1 cellular context compared by ENCODE assay signal in the genomic region with DNA sequence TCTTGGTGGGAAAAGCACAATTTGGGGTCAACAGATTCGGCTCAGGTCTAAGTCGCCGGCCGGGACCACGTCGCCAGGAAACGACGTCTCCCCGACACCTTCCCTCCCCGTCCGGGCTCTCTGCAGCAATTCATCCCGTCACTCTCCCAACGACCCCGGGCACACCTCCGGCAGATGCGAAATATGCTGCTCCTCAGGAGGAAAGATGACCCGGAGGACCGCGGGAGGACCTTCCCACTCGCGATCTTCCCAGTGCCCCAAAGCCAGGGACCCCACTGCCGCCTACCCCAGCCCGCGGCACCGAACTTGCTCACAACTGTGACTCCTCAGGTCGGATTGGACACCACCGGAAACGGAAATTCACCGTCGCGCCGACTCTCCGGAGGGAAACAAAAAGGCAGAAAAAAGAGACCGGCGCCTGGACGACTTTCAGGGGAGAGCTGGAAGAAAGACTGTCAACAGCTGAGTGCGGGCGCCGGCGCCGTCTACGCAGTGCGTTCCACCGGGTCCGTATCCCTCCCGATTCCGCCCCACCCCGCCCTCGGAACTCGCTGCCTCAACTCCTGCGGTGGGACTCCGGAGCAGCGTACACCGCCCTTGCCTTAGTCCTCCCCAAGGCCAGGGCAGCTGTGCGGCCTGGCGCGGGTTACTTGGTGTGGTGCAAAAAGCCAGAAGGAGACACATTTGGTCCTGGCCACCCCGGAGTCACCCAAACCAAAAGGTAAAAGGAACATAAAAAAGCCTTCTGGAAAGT.
TF ChIP-seq lines count a peak whose summit lies in the region.

No MANE protein-coding gene starts in this region.

TF ChIP-seq in K562, 482 proteins besides CTCF, POLR2A, EP300 and RAD21 (continued from another document and continues in another):
- TF ChIP-seq, protein P1, sequence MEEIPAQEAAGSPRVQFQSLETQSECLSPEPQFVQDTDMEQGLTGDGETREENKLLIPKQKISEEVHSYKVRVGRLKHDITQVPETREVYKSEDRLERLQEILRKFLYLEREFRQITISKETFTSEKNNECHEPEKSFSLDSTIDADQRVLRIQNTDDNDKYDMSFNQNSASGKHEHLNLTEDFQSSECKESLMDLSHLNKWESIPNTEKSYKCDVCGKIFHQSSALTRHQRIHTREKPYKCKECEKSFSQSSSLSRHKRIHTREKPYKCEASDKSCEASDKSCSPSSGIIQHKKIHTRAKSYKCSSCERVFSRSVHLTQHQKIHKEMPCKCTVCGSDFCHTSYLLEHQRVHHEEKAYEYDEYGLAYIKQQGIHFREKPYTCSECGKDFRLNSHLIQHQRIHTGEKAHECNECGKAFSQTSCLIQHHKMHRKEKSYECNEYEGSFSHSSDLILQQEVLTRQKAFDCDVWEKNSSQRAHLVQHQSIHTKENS (CRISPR knock-in tag; IDR thresholded peaks at IDR 0.05) = no peak
- TF ChIP-seq, protein P2, sequence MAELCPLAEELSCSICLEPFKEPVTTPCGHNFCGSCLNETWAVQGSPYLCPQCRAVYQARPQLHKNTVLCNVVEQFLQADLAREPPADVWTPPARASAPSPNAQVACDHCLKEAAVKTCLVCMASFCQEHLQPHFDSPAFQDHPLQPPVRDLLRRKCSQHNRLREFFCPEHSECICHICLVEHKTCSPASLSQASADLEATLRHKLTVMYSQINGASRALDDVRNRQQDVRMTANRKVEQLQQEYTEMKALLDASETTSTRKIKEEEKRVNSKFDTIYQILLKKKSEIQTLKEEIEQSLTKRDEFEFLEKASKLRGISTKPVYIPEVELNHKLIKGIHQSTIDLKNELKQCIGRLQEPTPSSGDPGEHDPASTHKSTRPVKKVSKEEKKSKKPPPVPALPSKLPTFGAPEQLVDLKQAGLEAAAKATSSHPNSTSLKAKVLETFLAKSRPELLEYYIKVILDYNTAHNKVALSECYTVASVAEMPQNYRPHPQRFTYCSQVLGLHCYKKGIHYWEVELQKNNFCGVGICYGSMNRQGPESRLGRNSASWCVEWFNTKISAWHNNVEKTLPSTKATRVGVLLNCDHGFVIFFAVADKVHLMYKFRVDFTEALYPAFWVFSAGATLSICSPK (IDR thresholded peaks at IDR 0.05; ENCODE audit: borderline replicate concordance) = no peak
- TF ChIP-seq NFE2 (IDR thresholded peaks at IDR 0.05; ENCODE audit: low read depth) = peak; percentile 47; the same call in 1 of the 2 replicates
- TF ChIP-seq, protein P3, sequence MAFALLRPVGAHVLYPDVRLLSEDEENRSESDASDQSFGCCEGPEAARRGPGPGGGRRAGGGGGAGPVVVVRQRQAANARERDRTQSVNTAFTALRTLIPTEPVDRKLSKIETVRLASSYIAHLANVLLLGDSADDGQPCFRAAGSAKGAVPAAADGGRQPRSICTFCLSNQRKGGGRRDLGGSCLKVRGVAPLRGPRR (CRISPR knock-in tag; IDR thresholded peaks at IDR 0.05) = no peak
- TF ChIP-seq GTF2E2 (tag; IDR thresholded peaks at IDR 0.05) = peak; percentile 99
- TF ChIP-seq SMAD2 (IDR thresholded peaks at IDR 0.05; ENCODE audit: low read depth, low read length) = no peak
- TF ChIP-seq MTA2 (IDR thresholded peaks at IDR 0.05; ENCODE audit: low read depth) = no peak
- TF ChIP-seq, protein P4, sequence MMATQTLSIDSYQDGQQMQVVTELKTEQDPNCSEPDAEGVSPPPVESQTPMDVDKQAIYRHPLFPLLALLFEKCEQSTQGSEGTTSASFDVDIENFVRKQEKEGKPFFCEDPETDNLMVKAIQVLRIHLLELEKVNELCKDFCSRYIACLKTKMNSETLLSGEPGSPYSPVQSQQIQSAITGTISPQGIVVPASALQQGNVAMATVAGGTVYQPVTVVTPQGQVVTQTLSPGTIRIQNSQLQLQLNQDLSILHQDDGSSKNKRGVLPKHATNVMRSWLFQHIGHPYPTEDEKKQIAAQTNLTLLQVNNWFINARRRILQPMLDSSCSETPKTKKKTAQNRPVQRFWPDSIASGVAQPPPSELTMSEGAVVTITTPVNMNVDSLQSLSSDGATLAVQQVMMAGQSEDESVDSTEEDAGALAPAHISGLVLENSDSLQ (IDR thresholded peaks at IDR 0.05) = peak; percentile 90
- no peak for TF ChIP-seq RBM17 (IDR thresholded peaks at IDR 0.05; ENCODE audit: borderline replicate concordance, low read depth, low read length)
- no peak; the same call in 1 of the 2 replicates for TF ChIP-seq KHSRP (IDR thresholded peaks at IDR 0.05)
- peak; percentile 97 for TF ChIP-seq POLR2AphosphoS5 (IDR thresholded peaks at IDR 0.05; ENCODE audit: control insufficient read depth, insufficient read depth, low read depth, low read length)
- no peak for TF ChIP-seq ZNF644 (tag; IDR thresholded peaks at IDR 0.05; ENCODE audit: low read depth)
- peak; percentile 54 for TF ChIP-seq ZNF316 (IDR thresholded peaks at IDR 0.05)
- TF ChIP-seq, protein P5, sequence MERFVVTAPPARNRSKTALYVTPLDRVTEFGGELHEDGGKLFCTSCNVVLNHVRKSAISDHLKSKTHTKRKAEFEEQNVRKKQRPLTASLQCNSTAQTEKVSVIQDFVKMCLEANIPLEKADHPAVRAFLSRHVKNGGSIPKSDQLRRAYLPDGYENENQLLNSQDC (CRISPR knock-in tag; IDR thresholded peaks at IDR 0.05) = no peak
- TF ChIP-seq TFAM (CRISPR knock-in tag; conservative IDR thresholded peaks at IDR 0.05) = no peak
- TF ChIP-seq ZNF668 (CRISPR knock-in tag; IDR thresholded peaks at IDR 0.05) = no peak
- TF ChIP-seq, protein P6, sequence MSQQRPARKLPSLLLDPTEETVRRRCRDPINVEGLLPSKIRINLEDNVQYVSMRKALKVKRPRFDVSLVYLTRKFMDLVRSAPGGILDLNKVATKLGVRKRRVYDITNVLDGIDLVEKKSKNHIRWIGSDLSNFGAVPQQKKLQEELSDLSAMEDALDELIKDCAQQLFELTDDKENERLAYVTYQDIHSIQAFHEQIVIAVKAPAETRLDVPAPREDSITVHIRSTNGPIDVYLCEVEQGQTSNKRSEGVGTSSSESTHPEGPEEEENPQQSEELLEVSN (IDR thresholded peaks at IDR 0.05; ENCODE audit: borderline replicate concordance in 1 of 2, extremely low read depth in 1 of 2, insufficient read depth in 1 of 2, insufficient read length in 1 of 2, low read depth in 1 of 2, low read length in 1 of 2, poor library complexity in 1 of 2, severe bottlenecking in 1 of 2) = no peak
- TF ChIP-seq ZNF445 (CRISPR knock-in tag; IDR thresholded peaks at IDR 0.05; ENCODE audit: low read depth) = no peak
- TF ChIP-seq, protein P7, sequence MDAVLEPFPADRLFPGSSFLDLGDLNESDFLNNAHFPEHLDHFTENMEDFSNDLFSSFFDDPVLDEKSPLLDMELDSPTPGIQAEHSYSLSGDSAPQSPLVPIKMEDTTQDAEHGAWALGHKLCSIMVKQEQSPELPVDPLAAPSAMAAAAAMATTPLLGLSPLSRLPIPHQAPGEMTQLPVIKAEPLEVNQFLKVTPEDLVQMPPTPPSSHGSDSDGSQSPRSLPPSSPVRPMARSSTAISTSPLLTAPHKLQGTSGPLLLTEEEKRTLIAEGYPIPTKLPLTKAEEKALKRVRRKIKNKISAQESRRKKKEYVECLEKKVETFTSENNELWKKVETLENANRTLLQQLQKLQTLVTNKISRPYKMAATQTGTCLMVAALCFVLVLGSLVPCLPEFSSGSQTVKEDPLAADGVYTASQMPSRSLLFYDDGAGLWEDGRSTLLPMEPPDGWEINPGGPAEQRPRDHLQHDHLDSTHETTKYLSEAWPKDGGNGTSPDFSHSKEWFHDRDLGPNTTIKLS (IDR thresholded peaks at IDR 0.05; ENCODE audit: borderline replicate concordance, low read depth) = peak; percentile 83
- no peak for TF ChIP-seq MAFG (tag; conservative IDR thresholded peaks at IDR 0.05)
- peak; percentile 66; the same call in 1 of the 2 replicates for TF ChIP-seq ZNF384 (IDR thresholded peaks at IDR 0.05; ENCODE audit: low read depth, low read length)
- TF ChIP-seq, protein P8, sequence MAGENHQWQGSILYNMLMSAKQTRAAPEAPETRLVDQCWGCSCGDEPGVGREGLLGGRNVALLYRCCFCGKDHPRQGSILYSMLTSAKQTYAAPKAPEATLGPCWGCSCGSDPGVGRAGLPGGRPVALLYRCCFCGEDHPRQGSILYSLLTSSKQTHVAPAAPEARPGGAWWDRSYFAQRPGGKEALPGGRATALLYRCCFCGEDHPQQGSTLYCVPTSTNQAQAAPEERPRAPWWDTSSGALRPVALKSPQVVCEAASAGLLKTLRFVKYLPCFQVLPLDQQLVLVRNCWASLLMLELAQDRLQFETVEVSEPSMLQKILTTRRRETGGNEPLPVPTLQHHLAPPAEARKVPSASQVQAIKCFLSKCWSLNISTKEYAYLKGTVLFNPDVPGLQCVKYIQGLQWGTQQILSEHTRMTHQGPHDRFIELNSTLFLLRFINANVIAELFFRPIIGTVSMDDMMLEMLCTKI (IDR thresholded peaks at IDR 0.05; ENCODE audit: partially characterized antibody) = no peak
- TF ChIP-seq, protein P9, sequence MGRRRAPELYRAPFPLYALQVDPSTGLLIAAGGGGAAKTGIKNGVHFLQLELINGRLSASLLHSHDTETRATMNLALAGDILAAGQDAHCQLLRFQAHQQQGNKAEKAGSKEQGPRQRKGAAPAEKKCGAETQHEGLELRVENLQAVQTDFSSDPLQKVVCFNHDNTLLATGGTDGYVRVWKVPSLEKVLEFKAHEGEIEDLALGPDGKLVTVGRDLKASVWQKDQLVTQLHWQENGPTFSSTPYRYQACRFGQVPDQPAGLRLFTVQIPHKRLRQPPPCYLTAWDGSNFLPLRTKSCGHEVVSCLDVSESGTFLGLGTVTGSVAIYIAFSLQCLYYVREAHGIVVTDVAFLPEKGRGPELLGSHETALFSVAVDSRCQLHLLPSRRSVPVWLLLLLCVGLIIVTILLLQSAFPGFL (CRISPR knock-in tag; IDR thresholded peaks at IDR 0.05) = peak; percentile 98
- no peak for TF ChIP-seq STAG1 (CRISPR knock-in tag; IDR thresholded peaks at IDR 0.05; ENCODE audit: borderline replicate concordance)
- no peak for TF ChIP-seq MYBL2 (IDR thresholded peaks at IDR 0.05; ENCODE audit: low read depth)
- no peak for TF ChIP-seq MYBL2 (CRISPR knock-in tag; IDR thresholded peaks at IDR 0.05; ENCODE audit: borderline replicate concordance)
- peak; percentile 80; the same call in 1 of the 2 replicates for TF ChIP-seq ZBTB1 (CRISPR knock-in tag; IDR thresholded peaks at IDR 0.05; ENCODE audit: borderline replicate concordance, low read depth)
- TF ChIP-seq, protein P10, sequence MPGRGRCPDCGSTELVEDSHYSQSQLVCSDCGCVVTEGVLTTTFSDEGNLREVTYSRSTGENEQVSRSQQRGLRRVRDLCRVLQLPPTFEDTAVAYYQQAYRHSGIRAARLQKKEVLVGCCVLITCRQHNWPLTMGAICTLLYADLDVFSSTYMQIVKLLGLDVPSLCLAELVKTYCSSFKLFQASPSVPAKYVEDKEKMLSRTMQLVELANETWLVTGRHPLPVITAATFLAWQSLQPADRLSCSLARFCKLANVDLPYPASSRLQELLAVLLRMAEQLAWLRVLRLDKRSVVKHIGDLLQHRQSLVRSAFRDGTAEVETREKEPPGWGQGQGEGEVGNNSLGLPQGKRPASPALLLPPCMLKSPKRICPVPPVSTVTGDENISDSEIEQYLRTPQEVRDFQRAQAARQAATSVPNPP (IDR thresholded peaks at IDR 0.05; ENCODE audit: borderline replicate concordance, insufficient read depth, insufficient read length) = no peak
- TF ChIP-seq, protein P11, sequence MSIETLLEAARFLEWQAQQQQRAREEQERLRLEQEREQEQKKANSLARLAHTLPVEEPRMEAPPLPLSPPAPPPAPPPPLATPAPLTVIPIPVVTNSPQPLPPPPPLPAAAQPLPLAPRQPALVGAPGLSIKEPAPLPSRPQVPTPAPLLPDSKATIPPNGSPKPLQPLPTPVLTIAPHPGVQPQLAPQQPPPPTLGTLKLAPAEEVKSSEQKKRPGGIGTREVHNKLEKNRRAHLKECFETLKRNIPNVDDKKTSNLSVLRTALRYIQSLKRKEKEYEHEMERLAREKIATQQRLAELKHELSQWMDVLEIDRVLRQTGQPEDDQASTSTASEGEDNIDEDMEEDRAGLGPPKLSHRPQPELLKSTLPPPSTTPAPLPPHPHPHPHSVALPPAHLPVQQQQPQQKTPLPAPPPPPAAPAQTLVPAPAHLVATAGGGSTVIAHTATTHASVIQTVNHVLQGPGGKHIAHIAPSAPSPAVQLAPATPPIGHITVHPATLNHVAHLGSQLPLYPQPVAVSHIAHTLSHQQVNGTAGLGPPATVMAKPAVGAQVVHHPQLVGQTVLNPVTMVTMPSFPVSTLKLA (conservative IDR thresholded peaks at IDR 0.05) = peak; percentile 84 to 93
- TF ChIP-seq, protein P12, sequence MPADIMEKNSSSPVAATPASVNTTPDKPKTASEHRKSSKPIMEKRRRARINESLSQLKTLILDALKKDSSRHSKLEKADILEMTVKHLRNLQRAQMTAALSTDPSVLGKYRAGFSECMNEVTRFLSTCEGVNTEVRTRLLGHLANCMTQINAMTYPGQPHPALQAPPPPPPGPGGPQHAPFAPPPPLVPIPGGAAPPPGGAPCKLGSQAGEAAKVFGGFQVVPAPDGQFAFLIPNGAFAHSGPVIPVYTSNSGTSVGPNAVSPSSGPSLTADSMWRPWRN (IDR thresholded peaks at IDR 0.05; ENCODE audit: low read depth) = no peak
- TF ChIP-seq EP400 (IDR thresholded peaks at IDR 0.05) = peak; percentile 96
- TF ChIP-seq FOSL1 (tag; conservative IDR thresholded peaks at IDR 0.05) = peak; percentile 69
- TF ChIP-seq ZNF239 (CRISPR knock-in tag; IDR thresholded peaks at IDR 0.05) = no peak
- TF ChIP-seq ETV1 (tag; conservative IDR thresholded peaks at IDR 0.05; ENCODE audit: low read depth) = peak; percentile 74
- TF ChIP-seq TCF7L2 (IDR thresholded peaks at IDR 0.05; ENCODE audit: low read depth, low read length) = no peak
- TF ChIP-seq JUNB (CRISPR knock-in tag; conservative IDR thresholded peaks at IDR 0.05) = no peak
- peak; percentile 95 for TF ChIP-seq MTA1 (IDR thresholded peaks at IDR 0.05; ENCODE audit: borderline replicate concordance)
- TF ChIP-seq, protein P13, sequence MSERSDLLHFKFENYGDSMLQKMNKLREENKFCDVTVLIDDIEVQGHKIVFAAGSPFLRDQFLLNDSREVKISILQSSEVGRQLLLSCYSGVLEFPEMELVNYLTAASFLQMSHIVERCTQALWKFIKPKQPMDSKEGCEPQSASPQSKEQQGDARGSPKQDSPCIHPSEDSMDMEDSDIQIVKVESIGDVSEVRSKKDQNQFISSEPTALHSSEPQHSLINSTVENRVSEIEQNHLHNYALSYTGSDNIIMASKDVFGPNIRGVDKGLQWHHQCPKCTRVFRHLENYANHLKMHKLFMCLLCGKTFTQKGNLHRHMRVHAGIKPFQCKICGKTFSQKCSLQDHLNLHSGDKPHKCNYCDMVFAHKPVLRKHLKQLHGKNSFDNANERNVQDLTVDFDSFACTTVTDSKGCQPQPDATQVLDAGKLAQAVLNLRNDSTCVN (CRISPR knock-in tag; IDR thresholded peaks at IDR 0.05) = no peak
- TF ChIP-seq GTF2A2 (tag; IDR thresholded peaks at IDR 0.05) = peak; percentile 79
- peak; percentile 85 for TF ChIP-seq HCFC1 (IDR thresholded peaks at IDR 0.05; ENCODE audit: low read depth, low read length)
- no peak for TF ChIP-seq SMARCA4 (IDR thresholded peaks at IDR 0.05)
- peak; percentile 46 for TF ChIP-seq LEF1 (IDR thresholded peaks at IDR 0.05)
- TF ChIP-seq ZBTB8A (IDR thresholded peaks at IDR 0.05; ENCODE audit: partially characterized antibody) = no peak
- TF ChIP-seq TAF9B (IDR thresholded peaks at IDR 0.05; ENCODE audit: partially characterized antibody) = peak; percentile 98
- TF ChIP-seq ZNF212 (CRISPR knock-in tag; IDR thresholded peaks at IDR 0.05) = no peak
- no peak for TF ChIP-seq ZNF184 (CRISPR knock-in tag; IDR thresholded peaks at IDR 0.05)
- TF ChIP-seq RNF2 (IDR thresholded peaks at IDR 0.05) = peak; percentile 78; the same call in 1 of the 2 replicates
- no peak for TF ChIP-seq SRSF9 (IDR thresholded peaks at IDR 0.05; ENCODE audit: borderline replicate concordance, low read depth, low read length)
- peak; percentile 97 for TF ChIP-seq CREM (IDR thresholded peaks at IDR 0.05; ENCODE audit: low read depth)
